Comparison of ENCODE assay signal across 19 cellular contexts in the genomic region with DNA sequence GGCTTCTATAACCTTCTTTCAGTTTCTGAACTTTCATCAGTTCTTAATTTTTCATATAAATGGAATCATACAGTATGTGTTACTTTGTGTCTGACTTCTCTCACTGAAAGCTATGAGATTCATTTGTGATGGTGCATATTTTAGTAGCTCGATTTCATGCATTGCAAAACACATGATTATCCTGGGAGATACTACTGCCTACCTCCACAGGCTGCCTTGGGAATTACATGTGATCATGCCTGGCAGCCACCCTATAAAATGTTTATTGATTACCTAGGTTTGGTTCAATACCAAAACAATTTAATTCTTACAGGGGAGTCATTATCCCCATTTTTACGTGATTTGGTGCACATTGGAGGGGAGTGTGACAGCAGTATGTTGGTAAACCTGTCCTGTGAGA.
"Had no signal": no experiment of that assay in that cellular context is flagged by ENCODE, and none has a peak within 500 bp of the region (broad histone marks: within the 10 kb centered on the region; RNA-seq: fewer than 3 reads in every experiment).

No MANE protein-coding gene starts in this region.

- H3K27ac Mint-ChIP-seq: activated CD4-positive, alpha-beta memory T cell treated with anti-CD3 and anti-CD28 coated beads for 36 hours; activated naive CD8-positive, alpha-beta T cell; nephron progenitor cell had no signal

- H3K27ac ChIP-seq: brain microvascular endothelial cell, gastroesophageal sphincter, left ventricle myocardium inferior, suprapubic skin, upper lobe of right lung had no signal

- H3K4me3 Mint-ChIP-seq: activated CD4-positive, alpha-beta memory T cell treated with anti-CD3 and anti-CD28 coated beads for 36 hours; activated naive CD8-positive, alpha-beta T cell; activated T-cell treated with anti-CD3 and anti-CD28 coated beads, Interleukin-2, amount 50 U/mL, for 4 hours; nephron progenitor cell had no signal

- H3K9me3 Mint-ChIP-seq: activated CD4-positive, alpha-beta memory T cell treated with anti-CD3 and anti-CD28 coated beads for 36 hours; activated T-cell treated with anti-CD3 and anti-CD28 coated beads, Interleukin-2, amount 50 U/mL, for 4 hours had no signal

- H3K9me3 ChIP-seq: gastroesophageal sphincter, left ventricle myocardium inferior, suprapubic skin, upper lobe of right lung had no signal

- FAIRE-seq: keratinocyte had no signal

- DNase-seq: activated CD4-positive, alpha-beta memory T cell treated with anti-CD3 and anti-CD28 coated beads for 36 hours; activated gamma-delta T cell; activated T-cell treated with anti-CD3 and anti-CD28 coated beads, Interleukin-2, amount 50 U/mL, for 4 hours; amygdala; brain microvascular endothelial cell; cerebellar nuclear complex; dermis blood vessel endothelial cell; left ventricle myocardium inferior; mesenchymal stem cell; nephron progenitor cell; stimulated activated CD4-positive, alpha-beta T cell treated with anti-CD3 and anti-CD28 coated beads, Interleukin-4, amount 100 ng/mL, for 1 hour; stimulated activated CD8-positive, alpha-beta memory T cell treated with anti-CD3 and anti-CD28 coated beads, Interleukin-4, amount 100 ng/mL, for 48 hours; stimulated activated naive CD8-positive, alpha-beta T cell treated with anti-CD3 and anti-CD28 coated beads, Interleukin-15, Interleukin-2, amounts not matched to agents 100 U/mL and 50 U/mL, for 24 hours; T1000; upper lobe of right lung had no signal

- H3K27me3 ChIP-seq: brain microvascular endothelial cell, suprapubic skin, upper lobe of right lung had no signal

- H3K36me3 ChIP-seq: brain microvascular endothelial cell, gastroesophageal sphincter, left ventricle myocardium inferior, suprapubic skin, upper lobe of right lung had no signal

- H3K4me1 ChIP-seq: upper lobe of right lung had no signal

- ATAC-seq: activated T-cell treated with anti-CD3 and anti-CD28 coated beads, Interleukin-2, amount 50 U/mL, for 4 hours; gastroesophageal sphincter; stimulated activated naive CD8-positive, alpha-beta T cell treated with anti-CD3 and anti-CD28 coated beads, Interleukin-15, Interleukin-2, amounts not matched to agents 100 U/mL and 50 U/mL, for 24 hours; upper lobe of right lung had no signal

- H3K36me3 Mint-ChIP-seq: activated CD4-positive, alpha-beta memory T cell treated with anti-CD3 and anti-CD28 coated beads for 36 hours; activated naive CD8-positive, alpha-beta T cell had no signal

- H3K4me1 Mint-ChIP-seq: nephron progenitor cell had no signal

- H3K4me3 ChIP-seq: gastroesophageal sphincter, left ventricle myocardium inferior, suprapubic skin, upper lobe of right lung had no signal
